In the genomic region with DNA sequence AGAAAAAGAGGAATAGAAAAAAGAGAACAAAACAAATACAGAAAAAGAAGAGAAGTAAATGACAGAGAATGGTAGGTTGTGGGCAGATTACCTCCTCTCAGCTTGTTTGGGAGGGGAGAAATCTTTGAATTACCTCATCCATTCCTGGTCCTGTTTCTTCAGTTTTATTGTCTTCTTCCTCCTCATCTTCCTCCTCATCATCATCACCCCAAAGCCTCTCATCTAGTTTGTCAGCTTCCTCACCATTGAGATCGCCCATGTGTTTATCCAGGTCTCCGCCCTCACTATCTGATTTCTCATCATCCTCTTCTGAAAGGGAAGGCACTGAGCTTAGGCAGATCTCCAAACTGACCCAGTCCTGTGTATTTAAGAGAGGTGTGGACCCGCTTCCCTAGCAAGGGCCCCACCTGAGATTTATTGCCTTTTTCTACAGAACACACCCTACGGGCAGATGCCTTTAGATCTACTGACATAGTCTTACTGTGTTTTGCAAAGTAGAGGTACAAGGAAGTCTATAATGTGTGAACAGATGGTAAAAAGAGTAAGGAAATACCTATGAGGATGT, we compare ENCODE assay signal across 16 cellular contexts.
"Had no signal": no experiment of that assay in that cellular context is flagged by ENCODE, and none has a peak within 500 bp of the region (broad histone marks: within the 10 kb centered on the region; RNA-seq: fewer than 3 reads in every experiment).

No MANE protein-coding gene starts in this region.

- H3K4me3 Mint-ChIP-seq: naive thymus-derived CD8-positive, alpha-beta T cell had no signal

- ATAC-seq: activated CD4-positive, CD25-positive, alpha-beta regulatory T cell treated with anti-CD3 and anti-CD28 coated beads, Interleukin-2, amount 50 U/mL, for 24 hours; left lobe of liver; naive thymus-derived CD8-positive, alpha-beta T cell had no signal

- H3K27me3 Mint-ChIP-seq: naive thymus-derived CD8-positive, alpha-beta T cell had no signal

- FAIRE-seq: endometrium had no signal

- H3K27me3 ChIP-seq: hepatocyte, stomach, testis had no signal

- H3K9ac ChIP-seq: parathyroid adenoma had no signal

- H3K9me3 ChIP-seq: stomach, testis had no signal

- H2AFZ ChIP-seq: hepatocyte, parathyroid adenoma had no signal

- H3K9me3 Mint-ChIP-seq: naive thymus-derived CD8-positive, alpha-beta T cell had no signal

- H3K4me1 ChIP-seq: stomach, testis had no signal

- DNase-seq: activated CD4-positive, alpha-beta T cell treated with anti-CD3 and anti-CD28 coated beads, Interleukin-2, amount 50 U/mL, for 4 hours; activated naive CD4-positive, alpha-beta T cell treated with Interleukin-2 at 50 U/mL for 16 hours; activated T-cell treated with anti-CD3 and anti-CD28 coated beads, Interleukin-2, amount 50 U/mL, for 48 hours; islet precursor cell; naive thymus-derived CD8-positive, alpha-beta T cell; retina; stomach; T-helper 9 cell; testis had no signal

- H3K4me3 ChIP-seq: hepatocyte, SK-N-MC, skin epidermis, stomach, testis had no signal

- H3K27ac ChIP-seq: hepatocyte, SK-N-MC, skin epidermis, stomach, testis had no signal

- H3K79me2 ChIP-seq: hepatocyte had no signal

- H3K4me2 ChIP-seq: hepatocyte had no signal
